Comparison of ENCODE assay signal across 9 cellular contexts in the genomic region with DNA sequence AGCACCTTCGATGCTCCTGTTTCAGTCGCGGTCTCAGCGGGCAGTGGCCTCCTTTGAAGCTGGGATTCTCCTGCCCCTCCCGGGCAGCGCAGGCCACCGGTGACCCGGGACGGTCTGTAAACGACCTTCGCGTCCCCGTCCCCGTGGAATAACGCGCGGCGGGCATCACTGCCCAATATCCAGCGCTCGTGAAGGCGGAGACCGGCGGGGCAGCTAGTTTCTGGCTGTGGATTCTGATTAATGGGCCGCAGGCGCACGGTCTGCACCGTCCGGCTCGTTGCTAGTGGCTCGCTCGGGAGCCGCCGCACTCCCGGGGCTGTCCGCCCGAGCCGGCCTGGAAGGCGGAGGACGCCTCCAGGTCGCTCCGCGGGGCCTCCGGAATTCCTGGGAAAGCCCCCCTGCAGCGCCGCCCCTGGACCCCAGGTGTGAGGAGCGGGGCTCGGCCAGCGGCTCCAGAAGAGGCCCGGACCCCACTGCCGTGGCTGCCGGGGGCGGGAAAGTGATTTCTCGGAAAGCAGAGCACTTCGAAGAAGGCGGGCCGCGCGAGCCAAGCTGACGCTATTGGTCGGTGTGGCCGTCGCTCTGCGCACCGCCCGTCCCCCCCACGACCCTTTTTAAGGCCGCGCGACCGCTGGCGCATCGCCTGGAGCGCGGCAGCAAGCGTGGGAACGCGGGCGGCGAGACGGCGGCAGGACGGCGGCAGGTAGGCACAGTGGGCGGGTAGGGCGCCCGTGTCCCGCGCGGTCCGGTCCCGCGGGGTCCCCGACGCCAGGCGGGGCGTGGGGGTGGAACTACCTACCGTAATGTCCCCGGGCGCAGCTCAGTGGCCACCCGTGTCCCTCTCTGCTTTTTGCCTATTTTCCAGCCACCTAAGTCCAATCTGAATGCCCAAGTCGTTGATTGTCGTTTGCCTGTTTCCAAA. TPM values are rescaled to one million over a fixed set of nuclear protein-coding genes. Genes with fewer than 3 reads are reported as not detected.
DNase-seq lines count a peak whose midpoint lies in the region; ATAC-seq and TF ChIP-seq lines count a peak whose summit lies in the region.
"Had no signal": no experiment of that assay in that cellular context is flagged by ENCODE, and none has a peak within 500 bp of the region (broad histone marks: within the 10 kb centered on the region; RNA-seq: fewer than 3 reads in every experiment).

A gene with protein sequence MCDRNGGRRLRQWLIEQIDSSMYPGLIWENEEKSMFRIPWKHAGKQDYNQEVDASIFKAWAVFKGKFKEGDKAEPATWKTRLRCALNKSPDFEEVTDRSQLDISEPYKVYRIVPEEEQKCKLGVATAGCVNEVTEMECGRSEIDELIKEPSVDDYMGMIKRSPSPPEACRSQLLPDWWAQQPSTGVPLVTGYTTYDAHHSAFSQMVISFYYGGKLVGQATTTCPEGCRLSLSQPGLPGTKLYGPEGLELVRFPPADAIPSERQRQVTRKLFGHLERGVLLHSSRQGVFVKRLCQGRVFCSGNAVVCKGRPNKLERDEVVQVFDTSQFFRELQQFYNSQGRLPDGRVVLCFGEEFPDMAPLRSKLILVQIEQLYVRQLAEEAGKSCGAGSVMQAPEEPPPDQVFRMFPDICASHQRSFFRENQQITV (plus strand): TSS at position 642 of the 922 bp plus-strand sequence. CDS start 3,854 bp downstream, outside the sequence.

- peak within 1 kb of the TSS; percentile 86 for H3K4me3 Mint-ChIP-seq in T-helper 17 cell

- H3K4me1 Mint-ChIP-seq in T-helper 17 cell: peaks cover 27% of the 10 kb centered on the region

- in situ Hi-C loops in astrocyte of the cerebellum (cut with HindIII; ENCODE audit: low sequenced_read_pairs): no loop called here

- H3K4me3 ChIP-seq in GM12865 (ENCODE audit: low read depth, low read length) (peak within 1 kb of the TSS; percentile 70), astrocyte of the cerebellum (ENCODE audit: low read depth, low read length) (peak within 1 kb of the TSS; percentile 40)
- H3K4me3 ChIP-seq: SK-N-MC had no signal

- peaks cover 61% of the 10 kb centered on the region for H3K27me3 Mint-ChIP-seq in T-helper 17 cell

- H3K9me3 ChIP-seq in T-helper 17 cell (ENCODE audit: control insufficient read depth, low read length, poor library complexity, severe bottlenecking): no peaks in the 10 kb centered on the region

- ATAC-seq in HG02678 (IDR thresholded peaks at IDR 0.05; ENCODE audit: unreplicated experiment) (peak; percentile 51), T-helper 17 cell (peak; percentile 58)

- H3K27ac Mint-ChIP-seq in T-helper 17 cell: no peak within 1 kb of the TSS

- peak; percentile 95 for DNase-seq in GM12865 (ENCODE audit: low read depth)
- DNase-seq in T-helper 17 cell: peak in 1 of 3 donors; percentile 15
- DNase-seq in astrocyte of the cerebellum (ENCODE audit: low read depth): no peak
- peak; percentile 90 for DNase-seq in islet precursor cell
- DNase-seq in stimulated activated CD4-positive, alpha-beta T cell treated with anti-CD3 and anti-CD28 coated beads, Interleukin-1b, Interleukin-23, amount 100 ng/mL, for 1 hour (ENCODE audit: low read depth in 2 of 2): peak; percentile 17 to 76
- no peak for DNase-seq in NCI-H1417 treated with DMSO at 0.1 percent for 48 hours (lab: John Stamatoyannopoulos, UW)
- no peak for DNase-seq in NCI-H1048 (lab: John Stamatoyannopoulos, UW)

- TF ChIP-seq CTCF in GM12865 (IDR thresholded peaks at IDR 0.05; ENCODE audit: insufficient read depth, low read depth, low read length, missing control alignments) (no peak), astrocyte of the cerebellum (IDR thresholded peaks at IDR 0.05; ENCODE audit: low read depth, low read length, missing control alignments) (no peak)

- peaks cover 2% of the 10 kb centered on the region for H3K36me3 Mint-ChIP-seq in T-helper 17 cell (ENCODE audit: low read depth)

RNA-seq across cellular contexts. Expression of the gene that starts here (rescaled TPM):
- 10 to 100 TPM in 1 of 2 donors, 1 to 10 TPM in 1; 5.4 to 22.8 TPM for total RNA-seq in T-helper 17 cell

Comparison
In these comparisons a context has a peak if more than half of its experiments do, and no peak if none do; other contexts are left out.
1. DNase-seq: peak in GM12865 (single experiment), islet precursor cell (single experiment) and stimulated activated CD4-positive, alpha-beta T cell treated with anti-CD3 and anti-CD28 coated beads, Interleukin-1b, Interleukin-23, amount 100 ng/mL, for 1 hour (2 of 2); none in astrocyte of the cerebellum (single experiment), NCI-H1417 treated with DMSO at 0.1 percent for 48 hours (single experiment) and NCI-H1048 (single experiment).